ENCODE assay signal across 15 cellular contexts in genomic region chr13:25588336-25589060, GRCh38.
DNase-seq lines count a peak whose midpoint lies in the region; ATAC-seq and TF ChIP-seq lines count a peak whose summit lies in the region.
"Had no signal": no experiment of that assay in that cellular context is flagged by ENCODE, and none has a peak within 500 bp of the region (broad histone marks: within the 10 kb centered on the region; RNA-seq: fewer than 3 reads in every experiment).

No MANE protein-coding gene starts in this region.

- no peak for ATAC-seq in HG03565 (IDR thresholded peaks at IDR 0.05; ENCODE audit: unreplicated experiment)

- WGBS in esophagus muscularis mucosa: 85% methylated on average over 12 of the region's 12 CpGs

- H3K36me3 ChIP-seq in HAP-1 (replicated peaks): no peaks in the 10 kb centered on the region
- no peaks in the 10 kb centered on the region for H3K36me3 ChIP-seq in WERI-Rb-1
- no peaks in the 10 kb centered on the region for H3K36me3 ChIP-seq in esophagus muscularis mucosa
- no peaks in the 10 kb centered on the region for H3K36me3 ChIP-seq in neural progenitor cell
- H3K36me3 ChIP-seq: BE2C had no signal

- POLR2A ChIA-PET in MCF 10A (lab: Yijun Ruan, JAX): no interaction called here

- H4K20me1 ChIP-seq in neural progenitor cell (ENCODE audit: low read depth): no peaks in the 10 kb centered on the region

- H3K4me3 ChIP-seq in HAP-1 (no peak overlapping the region), WERI-Rb-1 (ENCODE audit: low read depth, low read length) (no peak overlapping the region), esophagus muscularis mucosa (no peak overlapping the region), neural progenitor cell (no peak overlapping the region)

- H3K4me3 Mint-ChIP-seq in neural progenitor cell (no peak overlapping the region), MCF 10A (ENCODE audit: unreplicated experiment) (no peak overlapping the region)
- H3K4me3 Mint-ChIP-seq: CD4-positive, CD25-positive, alpha-beta regulatory T cell had no signal

- H3K4me2 ChIP-seq in neural progenitor cell: no peak overlapping the region

- H3K4me1 ChIP-seq in HAP-1 (peaks cover 36% of the 10 kb centered on the region), esophagus muscularis mucosa (no peaks in the 10 kb centered on the region), neural progenitor cell (peaks cover 12% of the 10 kb centered on the region)
- H3K4me1 ChIP-seq: BE2C had no signal

- H3K36me3 Mint-ChIP-seq in neural progenitor cell (no peaks in the 10 kb centered on the region), MCF 10A (ENCODE audit: insufficient read depth, unreplicated experiment) (no peaks in the 10 kb centered on the region)
- H3K36me3 Mint-ChIP-seq: CD4-positive, CD25-positive, alpha-beta regulatory T cell had no signal

- H3K27me3 ChIP-seq in HAP-1 (ENCODE audit: low read depth): no peaks in the 10 kb centered on the region
- no peaks in the 10 kb centered on the region for H3K27me3 ChIP-seq in WERI-Rb-1 (ENCODE audit: insufficient read depth, low read depth, severe bottlenecking)
- H3K27me3 ChIP-seq in esophagus muscularis mucosa: peaks cover 0 to 3% (median 0%) of the 10 kb centered on the region in 4 donors
- no peaks in the 10 kb centered on the region for H3K27me3 ChIP-seq in neural progenitor cell
- H3K27me3 ChIP-seq: BE2C had no signal

- H3K4me1 Mint-ChIP-seq in neural progenitor cell (no peaks in the 10 kb centered on the region), MCF 10A (ENCODE audit: insufficient read depth, unreplicated experiment) (no peaks in the 10 kb centered on the region)
- H3K4me1 Mint-ChIP-seq: CD4-positive, CD25-positive, alpha-beta regulatory T cell had no signal

- DNase-seq in HAP-1 (ENCODE audit: low spot score in 2 of 2) (peak; percentile 51), WERI-Rb-1 (peak; percentile 76), esophagus muscularis mucosa (ENCODE audit: extremely low spot score) (peak; percentile 77), neural progenitor cell (ENCODE audit: low spot score) (no peak), H4 (ENCODE audit: low spot score) (no peak), SIG-M5 treated with dmso at 0.1 percent for 504 hours (lab: John Stamatoyannopoulos, UW; ENCODE audit: unreplicated experiment) (no peak), MCF 10A (ENCODE audit: unreplicated experiment) (no peak)
- DNase-seq: BE2C; C1 segment of cervical spinal cord; CD4-positive, CD25-positive, alpha-beta regulatory T cell; DMS153; DMS79; GDM1; KG1 had no signal

- H3K9me3 Mint-ChIP-seq in neural progenitor cell (no peaks in the 10 kb centered on the region), MCF 10A (ENCODE audit: unreplicated experiment) (no peaks in the 10 kb centered on the region)

- H3K27me3 Mint-ChIP-seq in neural progenitor cell (ENCODE audit: insufficient read depth, low read depth) (peaks cover 2% of the 10 kb centered on the region), MCF 10A (ENCODE audit: insufficient read depth, unreplicated experiment) (no peaks in the 10 kb centered on the region)

- no peaks in the 10 kb centered on the region for H3K79me2 ChIP-seq in neural progenitor cell (ENCODE audit: low read depth)

- TF ChIP-seq CTCF in WERI-Rb-1 (IDR thresholded peaks at IDR 0.05; ENCODE audit: low read depth, low read length): peak; percentile 25; the same call in 1 of the 2 replicates
- no peak for TF ChIP-seq CTCF in esophagus muscularis mucosa (IDR thresholded peaks at IDR 0.05)
- TF ChIP-seq CTCF in neural progenitor cell (IDR thresholded peaks at IDR 0.05): no peak
- no peak for TF ChIP-seq CTCF in MCF 10A (IDR thresholded peaks at IDR 0.05; ENCODE audit: unreplicated experiment)

- H2AFZ ChIP-seq in neural progenitor cell (replicated peaks): peak overlapping the region; percentile 71

- H3K27ac Mint-ChIP-seq in neural progenitor cell (no peak overlapping the region), MCF 10A (ENCODE audit: low read depth, unreplicated experiment) (no peak overlapping the region)
- H3K27ac Mint-ChIP-seq: CD4-positive, CD25-positive, alpha-beta regulatory T cell had no signal

- intact Hi-C loops in esophagus muscularis mucosa (cut with DNase I): no loop called here
- intact Hi-C loops in MCF 10A (cut with micrococcal nuclease): no loop called here

- H3K27ac ChIP-seq in WERI-Rb-1 (no peak overlapping the region), esophagus muscularis mucosa (replicated peaks in 1 of 4) (no peak overlapping the region), neural progenitor cell (no peak overlapping the region)

- TF ChIP-seq POLR2A in esophagus muscularis mucosa (IDR thresholded peaks at IDR 0.05; ENCODE audit: low read depth): no peak

- in situ Hi-C loops in HAP-1 (cut with MboI; ENCODE audit: low sequenced_read_pairs): no loop called here

- no peak for TF ChIP-seq EP300 in esophagus muscularis mucosa (IDR thresholded peaks at IDR 0.05)

- H3K9me3 ChIP-seq in HAP-1 (no peaks in the 10 kb centered on the region), WERI-Rb-1 (ENCODE audit: severe bottlenecking) (no peaks in the 10 kb centered on the region), esophagus muscularis mucosa (no peaks in the 10 kb centered on the region), neural progenitor cell (ENCODE audit: low read depth) (no peaks in the 10 kb centered on the region)
- H3K9me3 ChIP-seq: BE2C had no signal

- no peak overlapping the region for H3K9ac ChIP-seq in neural progenitor cell

- BruUV-seq in MCF 10A (replicated peaks; lab: Mats Ljungman, UMichigan): no TSS peak

- CTCF ChIA-PET in MCF 10A (lab: Yijun Ruan, JAX): interaction anchor here (0.6 kb wide), 1 partner anchor 461 kb away, joined by 3 read pairs; no protein-coding TSS in a partner anchor

- no peaks in the 10 kb centered on the region for H3F3A ChIP-seq in neural progenitor cell (ENCODE audit: low read depth)

Comparison
In these comparisons a context has a peak if more than half of its experiments do, and no peak if none do; other contexts are left out.
1. DNase-seq: peak in HAP-1 (2 of 2), WERI-Rb-1 (single experiment) and esophagus muscularis mucosa (single experiment); none in neural progenitor cell (single experiment), H4 (single experiment), SIG-M5 treated with dmso at 0.1 percent for 504 hours (single experiment) and MCF 10A (single experiment).